9 cellular contexts compared by ENCODE assay signal in the genomic region with DNA sequence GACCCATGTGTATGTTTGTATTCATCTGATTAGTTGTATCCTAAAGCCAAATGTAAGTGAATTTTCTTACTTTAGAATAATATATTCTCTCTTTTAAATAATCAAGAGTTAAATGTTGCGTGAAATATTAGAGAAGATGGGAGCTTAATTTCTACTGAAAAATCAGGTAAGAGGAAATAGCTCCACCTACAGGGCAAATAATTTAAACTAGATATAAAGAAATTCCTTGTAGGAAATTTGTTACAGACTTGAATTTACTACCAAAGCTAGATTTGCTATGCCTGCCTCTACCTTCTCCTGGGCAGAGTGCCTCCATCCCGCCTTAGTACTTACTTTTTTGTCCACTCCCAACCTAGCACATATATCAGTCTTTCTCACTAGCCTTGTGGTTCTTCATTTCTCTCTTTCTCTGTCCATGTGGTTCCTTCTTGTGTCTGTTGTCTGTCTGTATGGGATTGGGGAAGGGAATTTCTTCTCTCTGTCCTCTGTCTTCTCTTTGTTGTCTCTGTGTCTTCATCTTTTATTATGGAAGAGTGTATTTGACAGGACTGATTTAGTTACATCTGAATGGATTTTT. TPM values are rescaled to one million over a fixed set of nuclear protein-coding genes. Genes with fewer than 3 reads are reported as not detected.
DNase-seq lines count a peak whose midpoint lies in the region; ATAC-seq, FAIRE-seq and TF ChIP-seq lines count a peak whose summit lies in the region.
"Had no signal": no experiment of that assay in that cellular context is flagged by ENCODE, and none has a peak within 500 bp of the region (broad histone marks: within the 10 kb centered on the region; RNA-seq: fewer than 3 reads in every experiment).

No MANE protein-coding gene starts in this region.

- peaks cover 16% of the 10 kb centered on the region for H4K20me1 ChIP-seq in astrocyte (ENCODE audit: insufficient read depth, low read length)

- CTCF ChIA-PET in activated CD8-positive, alpha-beta memory T cell treated with anti-CD3 and anti-CD28 coated beads, Interleukin-2, amount 10 ng/mL, durations not matched to agents 7 days and 5 days (lab: Charles Lee) = interaction anchor here (0.6 to 3.4 kb wide), 28 partner anchors 8 to 1229 kb away, joined by 3 to 34 read pairs (median 4); a partner anchor contains a TSS

- H3K4me1 ChIP-seq in astrocyte (ENCODE audit: insufficient read depth, low read length) = no peaks in the 10 kb centered on the region
- H3K4me1 ChIP-seq: BLaER1 treated with 17β-estradiol and CSF1 and Interleukin-3, amounts not matched to agents 10 nM and 100 nM had no signal

- TF ChIP-seq CTCF in astrocyte (IDR thresholded peaks at IDR 0.05; ENCODE audit: insufficient read depth, low read depth, low read length) = peak; percentile 49

- H3K4me3 ChIP-seq in astrocyte (ENCODE audit: insufficient read depth, low read depth, low read length) = no peak overlapping the region
- H3K4me3 ChIP-seq: BLaER1 treated with 17β-estradiol and CSF1 and Interleukin-3, amounts not matched to agents 10 nM and 100 nM had no signal

- H3K9ac ChIP-seq in astrocyte (ENCODE audit: low read length) = no peak overlapping the region
- H3K9ac ChIP-seq: BLaER1 treated with 17β-estradiol and CSF1 and Interleukin-3, amounts not matched to agents 10 nM and 100 nM had no signal

- H2AFZ ChIP-seq in astrocyte (ENCODE audit: low read depth, low read length) = no peak overlapping the region

- H3K9me3 ChIP-seq in astrocyte (ENCODE audit: insufficient read depth, low read depth, low read length) = no peaks in the 10 kb centered on the region
- H3K9me3 ChIP-seq: BLaER1 treated with 17β-estradiol and CSF1 and Interleukin-3, amounts not matched to agents 10 nM and 100 nM had no signal

- H3K27ac ChIP-seq in astrocyte (ENCODE audit: low read depth, low read length) = no peak overlapping the region
- H3K27ac ChIP-seq: BLaER1 treated with 17β-estradiol and CSF1 and Interleukin-3, amounts not matched to agents 10 nM and 100 nM had no signal

- peak; percentile 10 for DNase-seq in NCI-H146 treated with DMSO at 0.1 percent for 48 hours (lab: John Stamatoyannopoulos, UW; ENCODE audit: unreplicated experiment)
- DNase-seq in NCI-H146 (lab: John Stamatoyannopoulos, UW) = no peak
- DNase-seq in NCI-H2081 (lab: John Stamatoyannopoulos, UW) = peak; percentile 10 to 36
- DNase-seq in astrocyte (ENCODE audit: low read depth) = peak; percentile 27
- DNase-seq in kidney glomerular epithelial cell (lab: John Stamatoyannopoulos, UW) = peak; percentile 55
- DNase-seq in activated T-cell treated with anti-CD3 and anti-CD28 coated beads, Interleukin-2, amount 50 U/mL, for 48 hours = no peak
- DNase-seq in activated CD8-positive, alpha-beta memory T cell treated with anti-CD3 and anti-CD28 coated beads, Interleukin-2, amount 10 ng/mL, durations not matched to agents 7 days and 5 days = no peak

- peaks cover 3% of the 10 kb centered on the region for H3K36me3 ChIP-seq in astrocyte (ENCODE audit: insufficient read depth, low read length)

- H3K9me3 Mint-ChIP-seq in astrocyte (ENCODE audit: unreplicated experiment) = no peaks in the 10 kb centered on the region
- H3K9me3 Mint-ChIP-seq in activated CD8-positive, alpha-beta memory T cell treated with anti-CD3 and anti-CD28 coated beads, Interleukin-2, amount 10 ng/mL, durations not matched to agents 7 days and 5 days (ENCODE audit: low read depth) = no peaks in the 10 kb centered on the region

- no peak for FAIRE-seq in astrocyte (lab: Jason Lieb, UNC)

- H3K27ac Mint-ChIP-seq in astrocyte (ENCODE audit: unreplicated experiment) = peak overlapping the region; percentile 14
- H3K27ac Mint-ChIP-seq in activated CD8-positive, alpha-beta memory T cell treated with anti-CD3 and anti-CD28 coated beads, Interleukin-2, amount 10 ng/mL, durations not matched to agents 7 days and 5 days = no peak overlapping the region

- H3K27me3 Mint-ChIP-seq in astrocyte (ENCODE audit: low read depth, unreplicated experiment) = no peaks in the 10 kb centered on the region
- H3K27me3 Mint-ChIP-seq in activated CD8-positive, alpha-beta memory T cell treated with anti-CD3 and anti-CD28 coated beads, Interleukin-2, amount 10 ng/mL, durations not matched to agents 7 days and 5 days = no peaks in the 10 kb centered on the region

- H3K79me2 ChIP-seq in astrocyte (ENCODE audit: insufficient read depth, low read length) = peaks cover 15% of the 10 kb centered on the region

- no peaks in the 10 kb centered on the region for H3K27me3 ChIP-seq in astrocyte (ENCODE audit: insufficient read depth, low read length)
- H3K27me3 ChIP-seq: BLaER1 treated with 17β-estradiol and CSF1 and Interleukin-3, amounts not matched to agents 10 nM and 100 nM had no signal

- no peaks in the 10 kb centered on the region for H3K36me3 Mint-ChIP-seq in astrocyte (ENCODE audit: low read depth, unreplicated experiment)
- H3K36me3 Mint-ChIP-seq in activated CD8-positive, alpha-beta memory T cell treated with anti-CD3 and anti-CD28 coated beads, Interleukin-2, amount 10 ng/mL, durations not matched to agents 7 days and 5 days = no peaks in the 10 kb centered on the region

- H3K4me3 Mint-ChIP-seq in astrocyte (ENCODE audit: unreplicated experiment) = no peak overlapping the region
- no peak overlapping the region for H3K4me3 Mint-ChIP-seq in activated CD8-positive, alpha-beta memory T cell treated with anti-CD3 and anti-CD28 coated beads, Interleukin-2, amount 10 ng/mL, durations not matched to agents 7 days and 5 days

- H3K4me1 Mint-ChIP-seq in astrocyte (ENCODE audit: low read depth, unreplicated experiment) = peaks cover 2% of the 10 kb centered on the region
- H3K4me1 Mint-ChIP-seq in activated CD8-positive, alpha-beta memory T cell treated with anti-CD3 and anti-CD28 coated beads, Interleukin-2, amount 10 ng/mL, durations not matched to agents 7 days and 5 days = no peaks in the 10 kb centered on the region

- no peak overlapping the region for H3K4me2 ChIP-seq in astrocyte (ENCODE audit: low read length)
- H3K4me2 ChIP-seq: BLaER1 treated with 17β-estradiol and CSF1 and Interleukin-3, amounts not matched to agents 10 nM and 100 nM had no signal

- no peak for ATAC-seq in HG02798 (IDR thresholded peaks at IDR 0.05; ENCODE audit: poor library complexity, unreplicated experiment)
- ATAC-seq in activated CD8-positive, alpha-beta memory T cell treated with anti-CD3 and anti-CD28 coated beads, Interleukin-2, amount 10 ng/mL, durations not matched to agents 7 days and 5 days = no peak

RNA-seq across cellular contexts. Expression of a gene that starts 44.7 kb away (rescaled TPM):
- 33.8 and 46.0 TPM in 2 replicates for total RNA-seq in astrocyte
- 1 to 10 TPM; 4.9 to 5.5 TPM for total RNA-seq in activated CD8-positive, alpha-beta memory T cell treated with anti-CD3 and anti-CD28 coated beads, Interleukin-2, amount 10 ng/mL, durations not matched to agents 7 days and 5 days

Comparison
In these comparisons a context has a peak if more than half of its experiments do, and no peak if none do; other contexts are left out.
1. DNase-seq: peak in NCI-H146 treated with DMSO at 0.1 percent for 48 hours (single experiment), NCI-H2081 (2 of 2), astrocyte (single experiment) and kidney glomerular epithelial cell (single experiment); none in NCI-H146 (single experiment), activated T-cell treated with anti-CD3 and anti-CD28 coated beads, Interleukin-2, amount 50 U/mL, for 48 hours (0 of 2) and activated CD8-positive, alpha-beta memory T cell treated with anti-CD3 and anti-CD28 coated beads, Interleukin-2, amount 10 ng/mL, durations not matched to agents 7 days and 5 days (single experiment).